Comparison of ENCODE assay signal across 1 cellular context in genomic region chr2:172086349-172087190, GRCh38.
TF ChIP-seq lines count a peak whose summit lies in the region.

No MANE protein-coding gene starts in this region.

TF ChIP-seq in K562, 482 proteins besides CTCF, POLR2A, EP300 and RAD21 (continued from another document):
- 0 out of 2 replicates have a peak, but pooled peaks have one; percentile 24 for TF ChIP-seq ZBTB33 (CRISPR knock-in tag; IDR thresholded peaks at IDR 0.05)
- 0 out of 2 replicates have a peak, but pooled peaks have one; percentile 4 for TF ChIP-seq STAG1 (CRISPR knock-in tag; IDR thresholded peaks at IDR 0.05; ENCODE audit: borderline replicate concordance)
- TF ChIP-seq LARP7 (IDR thresholded peaks at IDR 0.05): no peak
- TF ChIP-seq TAF7 (tag; IDR thresholded peaks at IDR 0.05): no peak
- peak; percentile 64 for TF ChIP-seq RBFOX2 (IDR thresholded peaks at IDR 0.05; ENCODE audit: low read depth, low read length)
TF ChIP-seq in K562: peak in this region for 4.
